In the genomic region with DNA sequence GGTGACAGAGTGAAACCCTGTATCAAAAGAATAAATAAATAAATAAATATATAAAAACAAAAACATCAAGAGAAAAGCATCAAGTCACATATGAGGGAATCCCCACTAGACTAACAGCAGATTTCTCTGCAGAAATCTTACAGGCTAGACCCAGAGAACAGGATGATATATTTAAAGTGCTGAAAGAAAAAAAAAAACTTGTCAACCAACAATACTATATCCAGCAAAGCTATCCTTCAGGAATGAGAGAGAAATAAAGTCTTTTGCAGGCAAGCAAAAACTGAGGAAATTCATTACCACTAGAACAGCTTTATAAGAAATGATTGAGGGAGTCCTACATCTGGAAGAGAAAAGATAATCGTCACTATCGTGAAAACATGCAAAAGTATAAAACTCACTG, we compare ENCODE assay signal across 31 cellular contexts. TPM values are rescaled to one million over a fixed set of nuclear protein-coding genes. Genes with fewer than 3 reads are reported as not detected.
DNase-seq lines count a peak whose midpoint lies in the region; TF ChIP-seq lines count a peak whose summit lies in the region.
"Had no signal": no experiment of that assay in that cellular context is flagged by ENCODE, and none has a peak within 500 bp of the region (broad histone marks: within the 10 kb centered on the region; RNA-seq: fewer than 3 reads in every experiment).

No MANE protein-coding gene starts in this region.

- H3K36me3 ChIP-seq in HEK293 (ENCODE audit: control insufficient read depth in 2 of 2, insufficient read depth in 1 of 2, low read length in 2 of 2) = no peaks in the 10 kb centered on the region
- H3K36me3 ChIP-seq: BE2C; BLaER1; BLaER1 treated with 17β-estradiol and CSF1 and Interleukin-3, amounts not matched to agents 10 nM and 100 nM had no signal

- peaks cover under 1% of the 10 kb centered on the region for H3K4me1 Mint-ChIP-seq in neural crest cell
- H3K4me1 Mint-ChIP-seq: B cell, CD14-positive monocyte had no signal

- no peak for TF ChIP-seq CTCF in HEK293 (tag by site-specific recombination; IDR thresholded peaks at IDR 0.05)
- no peak for TF ChIP-seq CTCF in neural crest cell (conservative IDR thresholded peaks at IDR 0.05)
- no peak for TF ChIP-seq CTCF in GM13977 (IDR thresholded peaks at IDR 0.05; ENCODE audit: extremely low read depth, insufficient read depth, missing control alignments)

- no peak overlapping the region for H3K27ac ChIP-seq in HEK293 (ENCODE audit: extremely low read depth, low read depth, low read length)
- H3K27ac ChIP-seq: 22Rv1; A549; BLaER1; BLaER1 treated with 17β-estradiol and CSF1 and Interleukin-3, amounts not matched to agents 10 nM and 100 nM; C4-2B had no signal

- H3K27me3 Mint-ChIP-seq in neural crest cell (ENCODE audit: low read depth) = no peaks in the 10 kb centered on the region
- H3K27me3 Mint-ChIP-seq: CD4-positive, alpha-beta T cell had no signal

- CTCF ChIA-PET in HEK293 (lab: Yijun Ruan, JAX) = no interaction called here

- H3K36me3 Mint-ChIP-seq in neural crest cell (ENCODE audit: low read depth) = peaks cover 2% of the 10 kb centered on the region
- H3K36me3 Mint-ChIP-seq: CD14-positive monocyte; CD8-positive, alpha-beta T cell had no signal

- peak overlapping the region; percentile 24 for H3K4me3 Mint-ChIP-seq in neural crest cell
- H3K4me3 Mint-ChIP-seq: B cell; CD14-positive monocyte; CD4-positive, alpha-beta T cell; CD4-positive, CD25-positive, alpha-beta regulatory T cell; CD8-positive, alpha-beta T cell had no signal

- no peaks in the 10 kb centered on the region for H3K4me1 ChIP-seq in HEK293 (ENCODE audit: control insufficient read depth, insufficient read depth, low read length)
- H3K4me1 ChIP-seq: A549, BE2C, BLaER1, Caco-2 had no signal

- no peaks in the 10 kb centered on the region for H3K9me3 ChIP-seq in HEK293 (ENCODE audit: control insufficient read depth, insufficient read depth, low read depth, low read length)
- H3K9me3 ChIP-seq: A549, BE2C, Caco-2 had no signal

- POLR2A ChIA-PET in HEK293 (lab: Yijun Ruan, JAX) = no interaction called here

- DNase-seq in neural crest cell (ENCODE audit: low read depth, low spot score) (no peak), NCI-H2196 (lab: John Stamatoyannopoulos, UW; ENCODE audit: unreplicated experiment) (no peak), GM13977 (ENCODE audit: low spot score) (no peak)
- DNase-seq: 8988T; ACHN; AML-193; BE2C; C1 segment of cervical spinal cord; Caco-2; Calu3; CD4-positive, alpha-beta memory T cell; CD4-positive, alpha-beta T cell; CD4-positive, CD25-positive, alpha-beta regulatory T cell; CD8-positive, alpha-beta memory T cell; CD8-positive, alpha-beta T cell; COR-L47; DMS 273 treated with DMSO at 0.1 percent for 48 hours; DMS153; DMS53; DMS79; DMS79 treated with DMSO at 0.1 percent for 48 hours; DND-41; EL had no signal

- in situ Hi-C loops in GM13977 (cut with MboI; ENCODE audit: low pct_unique_long_range_greater_than_20kb, low sequenced_read_pairs, unreplicated experiment) = no loop called here

- no peak overlapping the region for H3K4me3 ChIP-seq in HEK293 (ENCODE audit: low read depth, low read length)
- H3K4me3 ChIP-seq: A549; BLaER1; BLaER1 treated with 17β-estradiol and CSF1 and Interleukin-3, amounts not matched to agents 10 nM and 100 nM had no signal

- H3K9me3 Mint-ChIP-seq in neural crest cell = peaks cover 15% of the 10 kb centered on the region

- no peak overlapping the region for H3K27ac Mint-ChIP-seq in neural crest cell (ENCODE audit: unreplicated experiment)
- H3K27ac Mint-ChIP-seq: B cell; CD14-positive monocyte; CD4-positive, alpha-beta T cell; CD4-positive, CD25-positive, alpha-beta regulatory T cell; CD8-positive, alpha-beta T cell had no signal

TF ChIP-seq in HEK293, 187 proteins besides CTCF, POLR2A, EP300 and RAD21:
- TF ChIP-seq, protein P1, sequence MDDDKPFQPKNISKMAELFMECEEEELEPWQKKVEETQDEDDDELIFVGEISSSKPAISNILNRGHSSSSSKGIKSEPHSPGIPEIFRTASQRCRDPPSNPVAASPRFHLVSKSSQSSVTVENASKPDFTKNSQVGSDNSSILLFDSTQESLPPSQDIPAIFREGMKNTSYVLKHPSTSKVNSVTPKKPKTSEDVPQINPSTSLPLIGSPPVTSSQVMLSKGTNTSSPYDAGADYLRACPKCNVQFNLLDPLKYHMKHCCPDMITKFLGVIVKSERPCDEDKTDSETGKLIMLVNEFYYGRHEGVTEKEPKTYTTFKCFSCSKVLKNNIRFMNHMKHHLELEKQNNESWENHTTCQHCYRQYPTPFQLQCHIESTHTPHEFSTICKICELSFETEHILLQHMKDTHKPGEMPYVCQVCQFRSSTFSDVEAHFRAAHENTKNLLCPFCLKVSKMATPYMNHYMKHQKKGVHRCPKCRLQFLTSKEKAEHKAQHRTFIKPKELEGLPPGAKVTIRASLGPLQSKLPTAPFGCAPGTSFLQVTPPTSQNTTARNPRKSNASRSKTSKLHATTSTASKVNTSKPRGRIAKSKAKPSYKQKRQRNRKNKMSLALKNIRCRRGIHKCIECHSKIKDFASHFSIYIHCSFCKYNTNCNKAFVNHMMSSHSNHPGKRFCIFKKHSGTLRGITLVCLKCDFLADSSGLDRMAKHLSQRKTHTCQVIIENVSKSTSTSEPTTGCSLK (tag by site-specific recombination; IDR thresholded peaks at IDR 0.05) = no peak
- TF ChIP-seq KLF8 (tag by site-specific recombination; IDR thresholded peaks at IDR 0.05) (no peak), SETDB1 (IDR thresholded peaks at IDR 0.05; ENCODE audit: insufficient read length, low read length) (peak; percentile 79), ZNF791 (tag by site-specific recombination; IDR thresholded peaks at IDR 0.05) (peak; percentile 56; the same call in 1 of the 2 replicates), ZNF248 (tag by site-specific recombination; IDR thresholded peaks at IDR 0.05) (no peak)

RNA-seq across cellular contexts. Expression of a gene that starts 6.4 kb away (rescaled TPM):
- total RNA-seq in neural crest cell = 78.9 and 83.3 TPM in 2 replicates
